ENCODE assay signal across 19 cellular contexts in genomic region chr10:86632951-86633350, GRCh38. TPM values are rescaled to one million over a fixed set of nuclear protein-coding genes. Genes with fewer than 3 reads are reported as not detected.
"Had no signal": no experiment of that assay in that cellular context is flagged by ENCODE, and none has a peak within 500 bp of the region (broad histone marks: within the 10 kb centered on the region; RNA-seq: fewer than 3 reads in every experiment).

No MANE protein-coding gene starts in this region.

- ATAC-seq: naive thymus-derived CD4-positive, alpha-beta T cell had no signal

- H3K9me3 Mint-ChIP-seq: activated CD4-positive, alpha-beta memory T cell treated with anti-CD3 and anti-CD28 coated beads, Interleukin-2, amount 10 ng/mL, durations not matched to agents 7 days and 5 days; activated T-cell treated with anti-CD3 and anti-CD28 coated beads, Interleukin-2, amount 50 U/mL, for 4 hours; naive thymus-derived CD4-positive, alpha-beta T cell; T-helper 1 cell treated with Interleukin-12 subunit alpha and Interleukin-12 subunit beta and Interleukin-4 antibody, amounts not matched to agents 30 μg/mL and 1 μg/mL, for 36 hours had no signal

- H3K4me3 Mint-ChIP-seq: activated CD4-positive, alpha-beta memory T cell treated with anti-CD3 and anti-CD28 coated beads, Interleukin-2, amount 10 ng/mL, durations not matched to agents 7 days and 5 days; activated T-cell treated with anti-CD3 and anti-CD28 coated beads, Interleukin-2, amount 50 U/mL, for 4 hours; T-helper 1 cell treated with Interleukin-12 subunit alpha and Interleukin-12 subunit beta and Interleukin-4 antibody, amounts not matched to agents 30 μg/mL and 1 μg/mL, for 36 hours had no signal

- H3K36me3 ChIP-seq: prostate gland, tibial artery had no signal

- H3K4me1 ChIP-seq: prostate gland had no signal

- H3K4me3 ChIP-seq: lung had no signal

- H3K9me3 ChIP-seq: prostate gland, tibial artery had no signal

- H3K27ac Mint-ChIP-seq: activated CD4-positive, alpha-beta memory T cell treated with anti-CD3 and anti-CD28 coated beads, Interleukin-2, amount 10 ng/mL, durations not matched to agents 7 days and 5 days; naive thymus-derived CD4-positive, alpha-beta T cell; T-helper 1 cell treated with Interleukin-12 subunit alpha and Interleukin-12 subunit beta and Interleukin-4 antibody, amounts not matched to agents 30 μg/mL and 1 μg/mL, for 36 hours had no signal

- H3K4me1 Mint-ChIP-seq: activated CD4-positive, alpha-beta memory T cell treated with anti-CD3 and anti-CD28 coated beads, Interleukin-2, amount 10 ng/mL, durations not matched to agents 7 days and 5 days had no signal

- DNase-seq: activated CD4-positive, alpha-beta memory T cell treated with anti-CD3 and anti-CD28 coated beads, Interleukin-2, amount 10 ng/mL, durations not matched to agents 7 days and 5 days; activated CD4-positive, alpha-beta T cell treated with anti-CD3 and anti-CD28 coated beads for 4 hours; activated effector memory CD4-positive, alpha-beta T cell treated with Interleukin-2 at 50 U/mL for 16 hours; activated naive CD4-positive, alpha-beta T cell treated with anti-CD3 and anti-CD28 coated beads, Interleukin-2, amount 50 U/mL, for 16 hours; activated T-cell treated with anti-CD3 and anti-CD28 coated beads, Interleukin-2, amount 50 U/mL, for 4 hours; central memory CD4-positive, alpha-beta T cell; cortex of kidney; effector memory CD4-positive, alpha-beta T cell; foreskin melanocyte; naive thymus-derived CD4-positive, alpha-beta T cell; occipital lobe; small intestine; stimulated activated CD4-positive, alpha-beta T cell treated with anti-CD3 and anti-CD28 coated beads, Interleukin-4, amount 100 ng/mL, for 24 hours; stimulated activated naive CD4-positive, alpha-beta T cell; tibial artery had no signal

- H3K27ac ChIP-seq: prostate gland, tibial artery had no signal

- H3K36me3 Mint-ChIP-seq: naive thymus-derived CD4-positive, alpha-beta T cell had no signal

RNA-seq across cellular contexts. Expression of gene OPN4, which starts 21.4 kb away (rescaled TPM):
- total RNA-seq: activated CD4-positive, alpha-beta memory T cell treated with anti-CD3 and anti-CD28 coated beads, Interleukin-2, amount 10 ng/mL, durations not matched to agents 7 days and 5 days; activated T-cell treated with anti-CD3 and anti-CD28 coated beads, Interleukin-2, amount 50 U/mL, for 4 hours; fibroblast of lung; naive thymus-derived CD4-positive, alpha-beta T cell; occipital lobe; prostate gland had no signal
- polyA plus RNA-seq: fibroblast of lung; lung; naive thymus-derived CD4-positive, alpha-beta T cell had no signal

RNA-seq across cellular contexts. Expression of gene LDB3, which starts 35.4 kb away (rescaled TPM):
- polyA plus RNA-seq: naive thymus-derived CD4-positive, alpha-beta T cell had no signal
